In the genomic region with DNA sequence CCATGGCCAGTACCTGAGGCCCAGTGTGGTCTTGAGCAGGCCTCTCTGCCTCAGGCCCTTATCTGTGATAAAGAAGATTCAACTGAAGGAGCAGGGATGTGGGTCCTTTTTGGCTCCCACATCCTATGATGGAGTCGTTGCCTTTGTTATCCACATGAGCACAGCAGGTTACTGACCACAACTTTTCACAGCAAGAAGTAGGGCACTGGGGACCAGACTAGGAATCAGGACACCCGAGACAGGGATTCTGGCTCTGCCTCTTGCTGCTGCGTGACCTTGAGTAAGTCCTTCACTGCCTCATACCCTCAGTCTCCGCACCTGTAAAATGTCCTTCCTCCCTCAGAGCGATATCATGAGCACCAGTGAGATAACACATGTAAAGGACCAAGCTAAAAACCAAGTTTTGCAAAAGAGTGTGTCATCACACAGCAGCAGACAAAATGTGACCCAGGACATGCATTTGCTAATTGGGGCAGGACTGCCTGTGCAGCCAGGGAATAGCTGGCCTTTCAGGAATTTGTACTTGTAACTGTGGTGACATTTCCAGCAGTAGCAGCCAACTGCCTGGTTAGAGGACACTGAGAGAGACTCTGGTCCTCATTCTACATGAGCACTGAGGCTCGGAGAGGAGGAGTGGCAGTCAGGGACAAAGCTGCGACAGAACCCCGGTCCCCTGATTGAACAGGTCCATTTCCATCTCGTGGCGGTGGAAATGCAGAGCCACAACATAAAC, we compare ENCODE assay signal across 17 cellular contexts. TPM values are rescaled to one million over a fixed set of nuclear protein-coding genes. Genes with fewer than 3 reads are reported as not detected.
DNase-seq lines count a peak whose midpoint lies in the region; ATAC-seq and TF ChIP-seq lines count a peak whose summit lies in the region.
"Had no signal": no experiment of that assay in that cellular context is flagged by ENCODE, and none has a peak within 500 bp of the region (broad histone marks: within the 10 kb centered on the region; RNA-seq: fewer than 3 reads in every experiment).

No MANE protein-coding gene starts in this region.

- in situ Hi-C loops in brain microvascular endothelial cell (cut with HindIII; ENCODE audit: low pct_ligation_motif_present, low sequenced_read_pairs): no loop called here

- H4K8ac ChIP-seq in neuronal stem cell (ENCODE audit: low read depth, low read length): no peak overlapping the region

- POLR2A ChIA-PET in RWPE1 (lab: Yijun Ruan, JAX; ENCODE audit: low non-redundant PET): interaction anchor here (0.6 to 0.7 kb wide), 2 partner anchors 13 to 311 kb away, joined by 3 read pairs; no protein-coding TSS in a partner anchor

- H3K36me3 ChIP-seq in heart left ventricle (no peaks in the 10 kb centered on the region), neuronal stem cell (replicated peaks in 1 of 2; ENCODE audit: control insufficient read depth in 2 of 2, insufficient read depth in 2 of 2, low read length in 2 of 2) (no peaks in the 10 kb centered on the region), brain microvascular endothelial cell (replicated peaks) (no peaks in the 10 kb centered on the region)

- H3K27ac ChIP-seq in heart left ventricle (peak overlapping the region; percentile 32 to 83 (median 68)), neuronal stem cell (replicated peaks; ENCODE audit: low read length) (no peak overlapping the region), brain microvascular endothelial cell (no peak overlapping the region), RWPE1 (no peak overlapping the region)
- H3K27ac ChIP-seq: Peyer's patch had no signal

- no peak overlapping the region for H4K91ac ChIP-seq in neuronal stem cell (ENCODE audit: low read depth, low read length, poor library complexity)

- no peak overlapping the region for H2BK15ac ChIP-seq in neuronal stem cell (ENCODE audit: low read length)

- no peak overlapping the region for H3K4ac ChIP-seq in neuronal stem cell (ENCODE audit: low read length)

- no peaks in the 10 kb centered on the region for H3K9me3 ChIP-seq in heart left ventricle
- no peaks in the 10 kb centered on the region for H3K9me3 ChIP-seq in neuronal stem cell (replicated peaks in 1 of 2; ENCODE audit: control insufficient read depth in 2 of 2, insufficient read depth in 1 of 2, low read depth in 1 of 2, low read length in 2 of 2)
- H3K9me3 ChIP-seq: Peyer's patch had no signal

- H3K4me1 Mint-ChIP-seq in activated naive CD8-positive, alpha-beta T cell treated with anti-CD3 and anti-CD28 coated beads for 36 hours: no peaks in the 10 kb centered on the region

- CTCF ChIA-PET in RWPE1 (lab: Yijun Ruan, JAX): no interaction called here

- H3K9me3 Mint-ChIP-seq in activated naive CD8-positive, alpha-beta T cell treated with anti-CD3 and anti-CD28 coated beads for 36 hours: no peaks in the 10 kb centered on the region

- intact Hi-C loops in Right ventricle myocardium inferior (cut with DNase I): no loop called here
- intact Hi-C loops in cardiac septum (cut with DNase I): no loop called here
- intact Hi-C loops in heart left ventricle (cut with DNase I): no loop called here

- H2BK12ac ChIP-seq in neuronal stem cell (ENCODE audit: low read length): peak overlapping the region; percentile 1

- 60 to 74% (median 71%) methylated on average over 10 of the region's 10 CpGs for WGBS in heart left ventricle, 4 donors
- WGBS in neuronal stem cell (ENCODE audit: extremely low coverage in 2 of 2, insufficient read length in 2 of 2, insufficient replicate concordance in 1 of 2), 2 donors: no CpG with 5 or more reads among the region's 10 CpGs

- H3K4me1 ChIP-seq in heart left ventricle (peaks cover 0 to 20% (median 9%) of the 10 kb centered on the region in 12 donors), neuronal stem cell (ENCODE audit: control insufficient read depth in 2 of 2, insufficient read depth in 1 of 2, low read depth in 1 of 2, low read length in 2 of 2) (peaks cover 0 to 11% of the 10 kb centered on the region in 2 donors)
- H3K4me1 ChIP-seq: Peyer's patch had no signal

- peak overlapping the region; percentile 34 for H3K9ac ChIP-seq in neuronal stem cell (ENCODE audit: low read depth, low read length, poor library complexity)

- TF ChIP-seq CTCF in heart left ventricle (IDR thresholded peaks at IDR 0.05): no peak
- no peak for TF ChIP-seq CTCF in brain microvascular endothelial cell (IDR thresholded peaks at IDR 0.05; ENCODE audit: low read depth, low read length, missing control alignments)
- TF ChIP-seq CTCF in RWPE1 (conservative IDR thresholded peaks at IDR 0.05; ENCODE audit: low read depth): no peak

- H3K27me3 Mint-ChIP-seq in activated naive CD8-positive, alpha-beta T cell treated with anti-CD3 and anti-CD28 coated beads for 36 hours: peaks cover 4% of the 10 kb centered on the region

- no peak overlapping the region for H3K4me2 ChIP-seq in neuronal stem cell (ENCODE audit: insufficient read depth, low read length, poor library complexity, severe bottlenecking)

- H3K18ac ChIP-seq in neuronal stem cell (ENCODE audit: low read length): peak overlapping the region; percentile 1

- no peaks in the 10 kb centered on the region for H3K36me3 Mint-ChIP-seq in activated naive CD8-positive, alpha-beta T cell treated with anti-CD3 and anti-CD28 coated beads for 36 hours

- no peak overlapping the region for H3K27ac Mint-ChIP-seq in activated naive CD8-positive, alpha-beta T cell treated with anti-CD3 and anti-CD28 coated beads for 36 hours

- H3K4me3 ChIP-seq in heart left ventricle (no peak overlapping the region), neuronal stem cell (ENCODE audit: low read length in 2 of 2) (no peak overlapping the region), brain microvascular endothelial cell (ENCODE audit: low read depth, low read length) (no peak overlapping the region)
- H3K4me3 ChIP-seq: Peyer's patch had no signal

- H3K23ac ChIP-seq in neuronal stem cell (ENCODE audit: low read depth, low read length, poor library complexity): no peak overlapping the region

- H3K79me1 ChIP-seq in neuronal stem cell (ENCODE audit: low read depth, low read length): no peaks in the 10 kb centered on the region

- DNase-seq in Right ventricle myocardium inferior (ENCODE audit: missing footprints) (no peak), cardiac septum (ENCODE audit: low spot score) (no peak), heart left ventricle (peak in 4 of 5 donors; percentile 32 to 58 (median 51)), neuronal stem cell (ENCODE audit: low spot score) (no peak), brain microvascular endothelial cell (no peak), RWPE1 (ENCODE audit: low spot score) (no peak)
- DNase-seq in activated naive CD8-positive, alpha-beta T cell treated with anti-CD3 and anti-CD28 coated beads for 36 hours: no peak
- DNase-seq: C1 segment of cervical spinal cord, DMS153, EL, KG1, NCI-H1092 treated with DMSO at 0.1 percent for 48 hours, NCI-H510A treated with DMSO at 0.1 percent for 48 hours, SIG-M5 had no signal

- H2BK120ac ChIP-seq in neuronal stem cell (ENCODE audit: low read depth, low read length): no peak overlapping the region

- H2AFZ ChIP-seq in neuronal stem cell (ENCODE audit: low read length): no peak overlapping the region

- ATAC-seq in Right ventricle myocardium inferior (peak; percentile 92), heart left ventricle (peak; percentile 91 to 94 (median 93)), GM19467 (IDR thresholded peaks at IDR 0.05; ENCODE audit: unreplicated experiment) (no peak)

- no peak overlapping the region for H3K14ac ChIP-seq in neuronal stem cell (ENCODE audit: low read length)

- H3K4me3 Mint-ChIP-seq in activated naive CD8-positive, alpha-beta T cell treated with anti-CD3 and anti-CD28 coated beads for 36 hours: no peak overlapping the region

- peak overlapping the region; percentile 40 for H2AK5ac ChIP-seq in neuronal stem cell (ENCODE audit: low read depth, low read length)

- H2BK5ac ChIP-seq in neuronal stem cell (ENCODE audit: low read length): no peak overlapping the region

- no peaks in the 10 kb centered on the region for H3K27me3 ChIP-seq in heart left ventricle
- H3K27me3 ChIP-seq in neuronal stem cell (ENCODE audit: control insufficient read depth in 3 of 3, insufficient read depth in 3 of 3, low read depth in 1 of 3, low read length in 3 of 3): peaks cover 0 to 26% (median 0%) of the 10 kb centered on the region in 3 experiments
- no peaks in the 10 kb centered on the region for H3K27me3 ChIP-seq in brain microvascular endothelial cell (replicated peaks)
- H3K27me3 ChIP-seq: Peyer's patch had no signal

- no peak for TF ChIP-seq POLR2A in heart left ventricle (IDR thresholded peaks at IDR 0.05)

RNA-seq across cellular contexts. Expression of gene SMIM35, which starts 13.2 kb away (rescaled TPM):
- total RNA-seq in Right ventricle myocardium inferior (not detected), cardiac septum (not detected), heart left ventricle (under 1 TPM in 1 of 9 donors, not detected in 8; 0.21 TPM)
- not detected for polyA plus RNA-seq in heart left ventricle
- not detected for polyA plus RNA-seq in neuronal stem cell (2013, experiment 1 of 2)
- polyA plus RNA-seq in neuronal stem cell (2013, experiment 2 of 2): not detected
- total RNA-seq in activated naive CD8-positive, alpha-beta T cell treated with anti-CD3 and anti-CD28 coated beads for 36 hours: not detected
- total RNA-seq: M059J, Peyer's patch had no signal

RNA-seq across cellular contexts. Expression of gene TMPRSS4, which starts 23.1 kb away (rescaled TPM):
- total RNA-seq in Right ventricle myocardium inferior (not detected), cardiac septum (0.32 TPM), heart left ventricle (under 1 TPM in 3 of 9 donors, not detected in 6; 0.13 to 0.39 (median 0.32) TPM)
- polyA plus RNA-seq in heart left ventricle: under 1 TPM in 1 of 2 donors, not detected in 1; 0.26 TPM
- polyA plus RNA-seq in neuronal stem cell (2013, experiment 1 of 2): not detected
- not detected for polyA plus RNA-seq in neuronal stem cell (2013, experiment 2 of 2)
- not detected for total RNA-seq in activated naive CD8-positive, alpha-beta T cell treated with anti-CD3 and anti-CD28 coated beads for 36 hours
- total RNA-seq: M059J had no signal

RNA-seq across cellular contexts. Expression of gene SCN4B, which starts 52.6 kb away (rescaled TPM):
- 12.6 TPM for total RNA-seq in Right ventricle myocardium inferior
- total RNA-seq in cardiac septum: 17.0 TPM
- total RNA-seq in heart left ventricle: 10 to 100 TPM in 6 of 9 donors, 1 to 10 TPM in 3; 2.1 to 16.9 (median 12.7) TPM
- polyA plus RNA-seq in heart left ventricle: 1 to 10 TPM; 6.4 to 8.6 TPM
- polyA plus RNA-seq in neuronal stem cell (2013, experiment 1 of 2): 1.0 TPM
- polyA plus RNA-seq in neuronal stem cell (2013, experiment 2 of 2): 0.97 TPM
- under 1 TPM; 0.41 to 0.58 TPM for total RNA-seq in activated naive CD8-positive, alpha-beta T cell treated with anti-CD3 and anti-CD28 coated beads for 36 hours

Comparison
In these comparisons a context has a peak if more than half of its experiments do, and no peak if none do; other contexts are left out.
1. DNase-seq: peak in heart left ventricle (4 of 5); none in Right ventricle myocardium inferior (single experiment), cardiac septum (single experiment), neuronal stem cell (single experiment), brain microvascular endothelial cell (single experiment), RWPE1 (single experiment) and activated naive CD8-positive, alpha-beta T cell treated with anti-CD3 and anti-CD28 coated beads for 36 hours (single experiment).
2. H3K27ac ChIP-seq: peak in heart left ventricle (12 of 12); none in neuronal stem cell (single experiment), brain microvascular endothelial cell (single experiment) and RWPE1 (single experiment).